In the genomic region with DNA sequence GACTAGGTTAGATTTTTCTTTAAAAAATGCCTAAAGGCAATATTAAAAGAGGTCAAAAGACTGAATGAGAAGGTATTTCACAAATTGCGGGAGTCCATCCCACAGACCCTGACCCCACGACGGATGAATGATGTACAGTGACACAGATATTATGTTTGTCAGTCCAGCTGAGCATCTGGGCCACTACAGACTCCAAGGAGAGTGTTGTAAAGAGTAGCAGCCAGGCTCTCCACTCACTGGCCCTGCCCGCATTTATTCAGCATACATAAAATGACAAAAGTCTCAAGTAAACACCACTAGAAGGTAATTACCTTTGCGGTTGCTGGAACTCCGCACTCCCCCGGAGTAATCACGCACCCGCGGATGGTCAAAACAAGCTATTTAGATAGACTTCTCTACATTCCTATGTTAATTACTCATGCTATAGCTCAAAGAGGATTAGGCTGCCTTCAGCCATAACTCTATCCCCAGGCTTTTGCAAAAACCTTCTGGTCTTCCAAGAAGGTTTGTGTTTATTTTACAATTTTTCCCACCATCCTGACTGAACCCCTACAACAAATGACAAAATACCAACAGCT, we compare ENCODE assay signal across 1 cellular context.
TF ChIP-seq lines count a peak whose summit lies in the region.

No MANE protein-coding gene starts in this region.

TF ChIP-seq in GM12878, 131 proteins besides CTCF, POLR2A, EP300 and RAD21:
- TF ChIP-seq, protein P1, sequence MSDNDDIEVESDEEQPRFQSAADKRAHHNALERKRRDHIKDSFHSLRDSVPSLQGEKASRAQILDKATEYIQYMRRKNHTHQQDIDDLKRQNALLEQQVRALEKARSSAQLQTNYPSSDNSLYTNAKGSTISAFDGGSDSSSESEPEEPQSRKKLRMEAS (IDR thresholded peaks at IDR 0.05; ENCODE audit: low read depth, low read length), result no peak
